ENCODE assay signal across 3 cellular contexts in the genomic region with DNA sequence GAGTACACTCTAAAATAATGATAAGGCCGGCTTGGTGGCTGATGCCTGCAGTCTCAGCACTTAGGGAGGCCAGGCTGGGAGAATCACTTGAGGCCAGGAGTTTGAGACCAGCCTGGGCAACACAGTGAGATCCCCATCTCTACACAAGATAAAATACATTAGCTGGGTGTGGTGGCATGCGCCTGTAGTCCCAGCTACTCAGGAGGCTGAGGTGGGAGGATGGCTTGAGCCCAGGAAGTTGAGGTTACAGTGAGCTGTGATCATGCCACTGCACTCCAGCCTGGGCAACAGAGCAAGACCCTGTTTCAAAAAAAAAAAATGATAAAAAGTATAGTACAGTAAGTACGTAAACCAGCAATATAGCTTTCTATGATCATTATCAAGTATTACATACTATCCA. TPM values are rescaled to one million over a fixed set of nuclear protein-coding genes. Genes with fewer than 3 reads are reported as not detected.
"Had no signal": no experiment of that assay in that cellular context is flagged by ENCODE, and none has a peak within 500 bp of the region (broad histone marks: within the 10 kb centered on the region; RNA-seq: fewer than 3 reads in every experiment).

No MANE protein-coding gene starts in this region.

RNA-seq across cellular contexts. Expression of a gene that starts 38.0 kb away (rescaled TPM):
- total RNA-seq: lung microvascular endothelial cell, mammary epithelial cell had no signal
- polyA plus RNA-seq: naive thymus-derived CD4-positive, alpha-beta T cell had no signal
